ENCODE assay signal across 10 cellular contexts in genomic region chr1:6197746-6198427, GRCh38. TPM values are rescaled to one million over a fixed set of nuclear protein-coding genes. Genes with fewer than 3 reads are reported as not detected.
DNase-seq lines count a peak whose midpoint lies in the region; ATAC-seq and TF ChIP-seq lines count a peak whose summit lies in the region.
"Had no signal": no experiment of that assay in that cellular context is flagged by ENCODE, and none has a peak within 500 bp of the region (broad histone marks: within the 10 kb centered on the region; RNA-seq: fewer than 3 reads in every experiment).

No MANE protein-coding gene starts in this region.

- peaks cover 18% of the 10 kb centered on the region for H3K4me1 ChIP-seq in skeletal muscle satellite cell (ENCODE audit: control insufficient read depth, insufficient read depth, low read length)

- ATAC-seq in GM18909 (IDR thresholded peaks at IDR 0.05; ENCODE audit: poor library complexity, unreplicated experiment): no peak

- H3K9me3 ChIP-seq in SK-N-MC (ENCODE audit: low read depth, low read length) (no peaks in the 10 kb centered on the region), skeletal muscle satellite cell (replicated peaks; ENCODE audit: low read length) (no peaks in the 10 kb centered on the region)

- H3K27me3 ChIP-seq in skeletal muscle satellite cell (ENCODE audit: control insufficient read depth, insufficient read depth, low read length): no peaks in the 10 kb centered on the region

- H3K4me3 ChIP-seq in SK-N-MC: peak overlapping the region; percentile 81
- peak overlapping the region; percentile 99 for H3K4me3 ChIP-seq in fibroblast of pulmonary artery (replicated peaks; ENCODE audit: low read depth, low read length)
- peak overlapping the region; percentile 86 for H3K4me3 ChIP-seq in skeletal muscle satellite cell (ENCODE audit: low read length)

- TF ChIP-seq CTCF in fibroblast of pulmonary artery (IDR thresholded peaks at IDR 0.05; ENCODE audit: low read length, missing control alignments): no peak

- H3K36me3 ChIP-seq in SK-N-MC (ENCODE audit: insufficient read depth, low read length): peaks cover 50% of the 10 kb centered on the region
- peaks cover 33% of the 10 kb centered on the region for H3K36me3 ChIP-seq in skeletal muscle satellite cell (ENCODE audit: insufficient read depth, low read length)

- peak overlapping the region; percentile 99 for H3K9ac ChIP-seq in SK-N-MC (ENCODE audit: insufficient read length)
- peak overlapping the region; percentile 97 for H3K9ac ChIP-seq in skeletal muscle satellite cell (ENCODE audit: low read depth, low read length)

- peak overlapping the region; percentile 87 for H3K4me2 ChIP-seq in skeletal muscle satellite cell (ENCODE audit: low read length)

- DNase-seq in HCEC 1CT (peak; percentile 44), SK-N-MC (ENCODE audit: low read depth, low spot score) (no peak), fibroblast of pulmonary artery (ENCODE audit: low read depth) (no peak), anterior cingulate cortex (lab: John Stamatoyannopoulos, UW) (no peak), putamen (ENCODE audit: low spot score) (no peak), NOMO-1 (lab: John Stamatoyannopoulos, UW; ENCODE audit: unreplicated experiment in 2 of 2) (no peak)
- DNase-seq: T-helper 9 cell had no signal

- H3K27ac ChIP-seq in SK-N-MC: peak overlapping the region; percentile 88; the same call in 1 of the 2 replicates

RNA-seq across cellular contexts. Expression of gene RPL22, which starts 1.5 kb away (rescaled TPM):
- total RNA-seq in skeletal muscle satellite cell (2012; rRNA removed): 82.4 and 105 TPM in 2 replicates

RNA-seq across cellular contexts. Expression of gene RNF207, which starts 8.0 kb away (rescaled TPM):
- total RNA-seq in skeletal muscle satellite cell (2012; rRNA removed): 31.5 and 60.1 TPM in 2 replicates

RNA-seq across cellular contexts. Expression of gene CHD5, which starts 17.8 kb away (rescaled TPM):
- 0.87 TPM in 1 of 2 replicates, not detected in the other for total RNA-seq in skeletal muscle satellite cell (2012; rRNA removed)

RNA-seq across cellular contexts. Expression of gene ICMT, which starts 37.9 kb away (rescaled TPM):
- 40.8 and 51.5 TPM in 2 replicates for total RNA-seq in skeletal muscle satellite cell (2012; rRNA removed)

RNA-seq across cellular contexts. Expression of gene HES3, which starts 46.1 kb away (rescaled TPM):
- total RNA-seq in skeletal muscle satellite cell (2012; rRNA removed): not detected in 2 replicates
- total RNA-seq: mononuclear cell had no signal
